8 cellular contexts compared by ENCODE assay signal in genomic region chr15:34367128-34368081, GRCh38. TPM values are rescaled to one million over a fixed set of nuclear protein-coding genes. Genes with fewer than 3 reads are reported as not detected.
DNase-seq lines count a peak whose midpoint lies in the region; TF ChIP-seq lines count a peak whose summit lies in the region.

A gene with protein sequence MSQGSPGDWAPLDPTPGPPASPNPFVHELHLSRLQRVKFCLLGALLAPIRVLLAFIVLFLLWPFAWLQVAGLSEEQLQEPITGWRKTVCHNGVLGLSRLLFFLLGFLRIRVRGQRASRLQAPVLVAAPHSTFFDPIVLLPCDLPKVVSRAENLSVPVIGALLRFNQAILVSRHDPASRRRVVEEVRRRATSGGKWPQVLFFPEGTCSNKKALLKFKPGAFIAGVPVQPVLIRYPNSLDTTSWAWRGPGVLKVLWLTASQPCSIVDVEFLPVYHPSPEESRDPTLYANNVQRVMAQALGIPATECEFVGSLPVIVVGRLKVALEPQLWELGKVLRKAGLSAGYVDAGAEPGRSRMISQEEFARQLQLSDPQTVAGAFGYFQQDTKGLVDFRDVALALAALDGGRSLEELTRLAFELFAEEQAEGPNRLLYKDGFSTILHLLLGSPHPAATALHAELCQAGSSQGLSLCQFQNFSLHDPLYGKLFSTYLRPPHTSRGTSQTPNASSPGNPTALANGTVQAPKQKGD (minus strand): TSS chr15:34367196. CDS start chr15:34367100, 96 bp downstream.

- H3K36me3 Mint-ChIP-seq in H9 (ENCODE audit: insufficient read depth in 1 of 3, low read depth in 3 of 3), result peaks cover 14 to 26% (median 14%) of the 10 kb centered on the region in 3 experiments; a peak in 6 of 7 replicates

- no CpG with 5 or more reads among the region's 79 CpGs for WGBS in H9 (ENCODE audit: extremely low coverage, insufficient read length, low lambda C conversion rate)

- TF ChIP-seq CTCF in H9 (conservative IDR thresholded peaks at IDR 0.05), result peak; percentile 89
- peak; percentile 95 for TF ChIP-seq CTCF in foreskin fibroblast (IDR thresholded peaks at IDR 0.05; ENCODE audit: low read depth, low read length)

- peaks cover 6% of the 10 kb centered on the region; the same call in 1 of the 2 replicates for H3K79me2 ChIP-seq in H9 (ENCODE audit: insufficient read depth, low read length)

- no peak within 1 kb of the TSS for H3K4ac ChIP-seq in H9 (ENCODE audit: low read depth, low read length)

- H3K27ac Mint-ChIP-seq in H9, result peak within 1 kb of the TSS; percentile 97 to 98 (median 98)

- H3K23me2 ChIP-seq in H9 (ENCODE audit: insufficient read length, low read depth, low read length, poor library complexity, severe bottlenecking), result peaks cover 12% of the 10 kb centered on the region

- peak within 1 kb of the TSS; percentile 57 for H3K9ac ChIP-seq in H9 (ENCODE audit: extremely low read depth, insufficient read length, low read length)

- H4K20me1 ChIP-seq in H9 (ENCODE audit: control insufficient read depth, insufficient read depth, insufficient read length), result no peaks in the 10 kb centered on the region

- H3K14ac ChIP-seq in H9 (ENCODE audit: insufficient read depth, low read length), result peak within 1 kb of the TSS; percentile 86

- H3K27me3 Mint-ChIP-seq in H9 (ENCODE audit: low read depth), result no peaks in the 10 kb centered on the region; the same call in 1 of the 2 replicates

- H3K18ac ChIP-seq in H9 (ENCODE audit: insufficient read length, low read depth, low read length), result peak within 1 kb of the TSS; percentile 90

- no peak within 1 kb of the TSS for H4K91ac ChIP-seq in H9 (ENCODE audit: insufficient read length, low read depth, low read length)

- H3K4me1 ChIP-seq in H9 (ENCODE audit: insufficient read depth, low read length), result peaks cover 6% of the 10 kb centered on the region; the same call in 1 of the 2 replicates
- peaks cover 15% of the 10 kb centered on the region for H3K4me1 ChIP-seq in neuron (ENCODE audit: insufficient read depth, low read length)

- H3K4me3 Mint-ChIP-seq in H9, result peak within 1 kb of the TSS; percentile 96 to 97

- H2AFZ ChIP-seq in H9 (ENCODE audit: low read length), result no peak within 1 kb of the TSS
- peak within 1 kb of the TSS; percentile 99 for H2AFZ ChIP-seq in neuron (ENCODE audit: low read depth, low read length)

- no peak within 1 kb of the TSS for H4K8ac ChIP-seq in H9 (replicated peaks; ENCODE audit: insufficient read length, low read depth, low read length)

- no peak within 1 kb of the TSS for H3T11ph ChIP-seq in H9 (ENCODE audit: low read length)

- H3K4me3 ChIP-seq in foreskin fibroblast (ENCODE audit: low read depth in 1 of 2, low read length in 2 of 2) (peak within 1 kb of the TSS; percentile 91 to 92), neuron (ENCODE audit: low read length) (peak within 1 kb of the TSS; percentile 74)

- no peaks in the 10 kb centered on the region for H3K27me3 ChIP-seq in H9 (ENCODE audit: insufficient read depth, low read length)
- H3K27me3 ChIP-seq in neuron (ENCODE audit: insufficient read depth, low read length), result no peaks in the 10 kb centered on the region

- DNase-seq in GF-D8 (lab: John Stamatoyannopoulos, UW) (peak; percentile 42), H9 (peak; percentile 86), M059J (ENCODE audit: low read depth) (peak; percentile 84), SHP77 treated with DMSO at 0.1 percent for 48 hours (lab: John Stamatoyannopoulos, UW) (peak; percentile 60), activated gamma-delta T cell treated with Interleukin-2 at 50 U/mL for 16 hours (peak; percentile 90), foreskin fibroblast (peak; percentile 82 to 96), stromal cell of bone marrow (ENCODE audit: low read depth) (peak; percentile 77)

- no peak within 1 kb of the TSS for H2BK15ac ChIP-seq in H9 (ENCODE audit: low read depth, low read length)

- peaks cover 9% of the 10 kb centered on the region for H3K79me1 ChIP-seq in H9 (ENCODE audit: insufficient read depth, low read depth, low read length, poor library complexity, severe bottlenecking)

- H3K4me2 ChIP-seq in H9 (ENCODE audit: insufficient read depth, insufficient read length, low read length), result peak within 1 kb of the TSS; percentile 76

- H2BK120ac ChIP-seq in H9 (ENCODE audit: low read depth, low read length, poor library complexity, severe bottlenecking), result no peak within 1 kb of the TSS

- H3K9me3 ChIP-seq in H9 (ENCODE audit: control insufficient read depth, low read depth, low read length), result no peaks in the 10 kb centered on the region
- H3K9me3 ChIP-seq in neuron (ENCODE audit: low read length), result no peaks in the 10 kb centered on the region

- H3K36me3 ChIP-seq in neuron (ENCODE audit: insufficient read depth, low read length), result peaks cover 6% of the 10 kb centered on the region

- H2BK12ac ChIP-seq in H9 (ENCODE audit: insufficient read length, low read depth, low read length), result no peak within 1 kb of the TSS

- no peak within 1 kb of the TSS for H2BK5ac ChIP-seq in H9 (ENCODE audit: insufficient read length, low read length)

- H2BK20ac ChIP-seq in H9 (ENCODE audit: low read depth, low read length, poor library complexity, severe bottlenecking), result no peak within 1 kb of the TSS

- peaks cover 18 to 23% of the 10 kb centered on the region in 2 experiments for H3K4me1 Mint-ChIP-seq in H9

- H3K27ac ChIP-seq in H9 (ENCODE audit: insufficient read length, low read depth, low read length), result no peak within 1 kb of the TSS

- H3K23ac ChIP-seq in H9 (ENCODE audit: insufficient read length, low read depth, low read length), result no peak within 1 kb of the TSS

- no peak within 1 kb of the TSS for H4K5ac ChIP-seq in H9 (ENCODE audit: insufficient read length, low read depth, low read length)

- no peak within 1 kb of the TSS for H2AK5ac ChIP-seq in H9 (ENCODE audit: insufficient read length, low read length)

- peaks cover 6% of the 10 kb centered on the region in 2 experiments; a peak in 4 of 5 replicates for H3K9me3 Mint-ChIP-seq in H9

- no peak within 1 kb of the TSS for H3K56ac ChIP-seq in H9 (ENCODE audit: insufficient read length, low read depth, low read length)

RNA-seq across cellular contexts. Expression of the gene that starts here (rescaled TPM):
- total RNA-seq in H9 (2021), result 62.2 and 71.1 TPM in 2 replicates
- total RNA-seq in M059J (2014; rRNA removed; shearing (Covaris generic)), result 13.9 and 14.6 TPM in 2 replicates
